In genomic region chr19:51738523-51738922, GRCh38 we compare ENCODE assay signal across 7 cellular contexts. TPM values are rescaled to one million over a fixed set of nuclear protein-coding genes. Genes with fewer than 3 reads are reported as not detected.
"Had no signal": no experiment of that assay in that cellular context is flagged by ENCODE, and none has a peak within 500 bp of the region (broad histone marks: within the 10 kb centered on the region; RNA-seq: fewer than 3 reads in every experiment).

No MANE protein-coding gene starts in this region.

RNA-seq across cellular contexts. Expression of gene FPR1, which starts 13.2 kb away (rescaled TPM):
- total RNA-seq: GM23248, GM23338, H1, H7, H9 had no signal
- polyA plus RNA-seq: GM23248, GM23338 had no signal

RNA-seq across cellular contexts. Expression of gene HAS1, which starts 14.7 kb away (rescaled TPM):
- total RNA-seq: H1, H4, H7, HFFc6 had no signal
- polyA plus RNA-seq: GM23248 had no signal

RNA-seq across cellular contexts. Expression of gene FPR2, which starts 22.5 kb away (rescaled TPM):
- total RNA-seq: GM23248, GM23338, H1, H7, H9, HFFc6 had no signal
- polyA plus RNA-seq: GM23248, GM23338 had no signal

RNA-seq across cellular contexts. Expression of gene FPR3, which starts 56.4 kb away (rescaled TPM):
- total RNA-seq: GM23248, GM23338, H1, H7, H9, HFFc6 had no signal
- polyA plus RNA-seq: GM23248, GM23338, H1 had no signal
